10 cellular contexts compared by ENCODE assay signal in the genomic region with DNA sequence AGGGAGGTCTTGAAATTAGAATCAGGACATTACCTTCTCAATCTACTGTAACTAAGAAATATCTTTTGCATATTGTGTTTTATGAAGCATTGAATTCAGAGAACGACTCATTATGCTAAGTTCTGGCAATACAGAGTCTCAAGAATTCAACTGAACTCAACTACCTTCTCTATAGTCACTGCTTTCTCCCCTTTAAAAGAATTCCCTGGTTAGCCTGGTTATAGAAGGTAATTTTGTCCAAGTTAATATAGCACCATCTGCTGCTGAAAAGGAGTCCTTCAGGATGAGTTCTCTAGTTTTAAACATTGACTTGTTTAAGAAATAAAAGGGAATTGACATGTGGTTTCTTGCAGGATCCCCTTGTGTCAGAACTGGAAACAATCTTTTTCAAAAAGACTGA.
A peak's percentile ranks its signal among the peaks of the same experiment; 100 is the strongest.
DNase-seq lines count a peak whose midpoint lies in the region; ATAC-seq and TF ChIP-seq lines count a peak whose summit lies in the region.
"Had no signal": no experiment of that assay in that cellular context is flagged by ENCODE, and none has a peak within 500 bp of the region (broad histone marks: within the 10 kb centered on the region; RNA-seq: fewer than 3 reads in every experiment).

No MANE protein-coding gene starts in this region.

- H3K36me3 Mint-ChIP-seq in activated T-helper 17 cell treated with anti-CD3 and anti-CD28 coated beads, Interleukin-2, amount 50 U/mL, for 72 hours (ENCODE audit: low read depth): no peaks in the 10 kb centered on the region
- H3K36me3 Mint-ChIP-seq in CD8-positive, alpha-beta T cell: no peaks in the 10 kb centered on the region

- H3K9me3 Mint-ChIP-seq in activated T-helper 17 cell treated with anti-CD3 and anti-CD28 coated beads, Interleukin-2, amount 50 U/mL, for 72 hours: no peaks in the 10 kb centered on the region
- no peaks in the 10 kb centered on the region for H3K9me3 Mint-ChIP-seq in CD8-positive, alpha-beta T cell

- no peak overlapping the region for H3K27ac ChIP-seq in osteoblast (ENCODE audit: low read depth, low read length)
- no peak overlapping the region for H3K27ac ChIP-seq in CD8-positive, alpha-beta T cell (ENCODE audit: low read depth, low read length)
- H3K27ac ChIP-seq: thoracic aorta had no signal

- H3K79me2 ChIP-seq in osteoblast (ENCODE audit: insufficient read depth, low read length): no peaks in the 10 kb centered on the region

- no peak overlapping the region for H2AFZ ChIP-seq in osteoblast (ENCODE audit: low read length)

- H3K4me3 ChIP-seq in osteoblast (ENCODE audit: insufficient read depth, low read length): no peak overlapping the region
- no peak overlapping the region for H3K4me3 ChIP-seq in CD8-positive, alpha-beta T cell (ENCODE audit: low read depth, low read length)
- H3K4me3 ChIP-seq: thoracic aorta had no signal

- no peaks in the 10 kb centered on the region for H3K4me1 Mint-ChIP-seq in activated T-helper 17 cell treated with anti-CD3 and anti-CD28 coated beads, Interleukin-2, amount 50 U/mL, for 72 hours
- H3K4me1 Mint-ChIP-seq in CD8-positive, alpha-beta T cell (ENCODE audit: low read depth): no peaks in the 10 kb centered on the region

- no peaks in the 10 kb centered on the region for H3K27me3 ChIP-seq in osteoblast (ENCODE audit: insufficient read depth, low read length)
- no peaks in the 10 kb centered on the region for H3K27me3 ChIP-seq in CD8-positive, alpha-beta T cell (ENCODE audit: insufficient read depth, low read length)

- no peaks in the 10 kb centered on the region for H3K4me1 ChIP-seq in osteoblast (ENCODE audit: insufficient read depth, low read length)
- H3K4me1 ChIP-seq in CD8-positive, alpha-beta T cell (ENCODE audit: insufficient read depth, low read length): no peaks in the 10 kb centered on the region

- no peak overlapping the region for H3K4me2 ChIP-seq in osteoblast (ENCODE audit: insufficient read depth, low read length)

- POLR2A ChIA-PET in CD8-positive, alpha-beta T cell (lab: Charles Lee): no interaction called here

- peak; percentile 65 for TF ChIP-seq CTCF in osteoblast (IDR thresholded peaks at IDR 0.05; ENCODE audit: extremely low read depth, low read depth, low read length)
- TF ChIP-seq CTCF in CD8-positive, alpha-beta T cell (IDR thresholded peaks at IDR 0.05): no peak

- ATAC-seq in activated T-helper 17 cell treated with anti-CD3 and anti-CD28 coated beads, Interleukin-2, amount 50 U/mL, for 72 hours (replicated peaks): no peak
- ATAC-seq in CD8-positive, alpha-beta T cell: no peak

- no peak overlapping the region for H3K27ac Mint-ChIP-seq in activated T-helper 17 cell treated with anti-CD3 and anti-CD28 coated beads, Interleukin-2, amount 50 U/mL, for 72 hours
- no peak overlapping the region for H3K27ac Mint-ChIP-seq in CD8-positive, alpha-beta T cell

- DNase-seq in GM03348 (ENCODE audit: low spot score): peak; percentile 72
- peak; percentile 36 to 56 for DNase-seq in NCI-H526 (lab: John Stamatoyannopoulos, UW)
- DNase-seq in epidermal melanocyte (ENCODE audit: insufficient read length, low spot score): peak; percentile 57
- DNase-seq in osteoblast (ENCODE audit: insufficient read length, low spot score, missing footprints): peak; percentile 78
- DNase-seq in NK-92 (lab: John Stamatoyannopoulos, UW; ENCODE audit: unreplicated experiment): no peak
- DNase-seq in CD8-positive, alpha-beta T cell: no peak
- no peak for DNase-seq in mesenteric fat pad (ENCODE audit: low spot score)
- DNase-seq: left cardiac atrium had no signal

- CTCF ChIA-PET in CD8-positive, alpha-beta T cell (lab: Charles Lee): interaction anchor here (1.5 kb wide), 1 partner anchor 9 kb away, joined by 8 read pairs; no protein-coding TSS in a partner anchor

- H3K9me3 ChIP-seq in osteoblast (ENCODE audit: low read depth, low read length): no peaks in the 10 kb centered on the region
- no peaks in the 10 kb centered on the region for H3K9me3 ChIP-seq in CD8-positive, alpha-beta T cell (ENCODE audit: low read length)
- H3K9me3 ChIP-seq: thoracic aorta had no signal

- H4K20me1 ChIP-seq in osteoblast (ENCODE audit: insufficient read depth, low read length): no peaks in the 10 kb centered on the region

- intact Hi-C loops in CD8-positive, alpha-beta T cell (cut with DNase I, micrococcal nuclease): no loop called here

- H3K27me3 Mint-ChIP-seq in activated T-helper 17 cell treated with anti-CD3 and anti-CD28 coated beads, Interleukin-2, amount 50 U/mL, for 72 hours: peaks cover 35% of the 10 kb centered on the region
- H3K27me3 Mint-ChIP-seq in CD8-positive, alpha-beta T cell (ENCODE audit: low read depth): peaks cover 7% of the 10 kb centered on the region

- no peak overlapping the region for H3K4me3 Mint-ChIP-seq in activated T-helper 17 cell treated with anti-CD3 and anti-CD28 coated beads, Interleukin-2, amount 50 U/mL, for 72 hours
- H3K4me3 Mint-ChIP-seq in CD8-positive, alpha-beta T cell: no peak overlapping the region

- no peaks in the 10 kb centered on the region for H3K36me3 ChIP-seq in osteoblast (ENCODE audit: insufficient read depth, low read length)
- H3K36me3 ChIP-seq in CD8-positive, alpha-beta T cell (ENCODE audit: insufficient read depth, low read length): no peaks in the 10 kb centered on the region
- H3K36me3 ChIP-seq: thoracic aorta had no signal

Comparison
In these comparisons a context has a peak if more than half of its experiments do, and no peak if none do; other contexts are left out.
1. DNase-seq: peak in GM03348 (single experiment), NCI-H526 (2 of 2), epidermal melanocyte (single experiment) and osteoblast (single experiment); none in NK-92 (single experiment), CD8-positive, alpha-beta T cell (0 of 7) and mesenteric fat pad (single experiment).